1 cellular context compared by ENCODE assay signal in genomic region chr15:93071469-93071891, GRCh38.
TF ChIP-seq lines count a peak whose summit lies in the region.

No MANE protein-coding gene starts in this region.

TF ChIP-seq in IMR-90, 13 proteins besides CTCF, POLR2A, EP300 and RAD21:
- TF ChIP-seq FOS (IDR thresholded peaks at IDR 0.05; ENCODE audit: low read depth, low read length) = no peak
- no peak for TF ChIP-seq MAZ (IDR thresholded peaks at IDR 0.05; ENCODE audit: borderline replicate concordance, low read depth, low read length)
- no peak for TF ChIP-seq RCOR1 (IDR thresholded peaks at IDR 0.05; ENCODE audit: insufficient replicate concordance, low read length)
- no peak for TF ChIP-seq MAFK (IDR thresholded peaks at IDR 0.05; ENCODE audit: low read depth, low read length)
- no peak for TF ChIP-seq BHLHE40 (IDR thresholded peaks at IDR 0.05; ENCODE audit: low read depth, low read length)
- TF ChIP-seq MXI1 (IDR thresholded peaks at IDR 0.05; ENCODE audit: borderline replicate concordance, low read depth, low read length) = no peak
- no peak for TF ChIP-seq CHD1 (IDR thresholded peaks at IDR 0.05; ENCODE audit: low read depth, low read length)
- TF ChIP-seq RFX5 (IDR thresholded peaks at IDR 0.05; ENCODE audit: low read depth, low read length) = no peak
- no peak for TF ChIP-seq NFE2L2 (IDR thresholded peaks at IDR 0.05; ENCODE audit: low read depth, low read length)
- TF ChIP-seq, protein P1, sequence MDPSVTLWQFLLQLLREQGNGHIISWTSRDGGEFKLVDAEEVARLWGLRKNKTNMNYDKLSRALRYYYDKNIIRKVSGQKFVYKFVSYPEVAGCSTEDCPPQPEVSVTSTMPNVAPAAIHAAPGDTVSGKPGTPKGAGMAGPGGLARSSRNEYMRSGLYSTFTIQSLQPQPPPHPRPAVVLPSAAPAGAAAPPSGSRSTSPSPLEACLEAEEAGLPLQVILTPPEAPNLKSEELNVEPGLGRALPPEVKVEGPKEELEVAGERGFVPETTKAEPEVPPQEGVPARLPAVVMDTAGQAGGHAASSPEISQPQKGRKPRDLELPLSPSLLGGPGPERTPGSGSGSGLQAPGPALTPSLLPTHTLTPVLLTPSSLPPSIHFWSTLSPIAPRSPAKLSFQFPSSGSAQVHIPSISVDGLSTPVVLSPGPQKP (IDR thresholded peaks at IDR 0.05; ENCODE audit: borderline replicate concordance, low read depth, low read length) = no peak
- TF ChIP-seq SMC3 (IDR thresholded peaks at IDR 0.05; ENCODE audit: low read depth, low read length) = no peak
- no peak for TF ChIP-seq USF2 (IDR thresholded peaks at IDR 0.05; ENCODE audit: low read depth, low read length)
TF ChIP-seq in IMR-90: peak in this region for 0.
